ENCODE assay signal across 8 cellular contexts in the genomic region with DNA sequence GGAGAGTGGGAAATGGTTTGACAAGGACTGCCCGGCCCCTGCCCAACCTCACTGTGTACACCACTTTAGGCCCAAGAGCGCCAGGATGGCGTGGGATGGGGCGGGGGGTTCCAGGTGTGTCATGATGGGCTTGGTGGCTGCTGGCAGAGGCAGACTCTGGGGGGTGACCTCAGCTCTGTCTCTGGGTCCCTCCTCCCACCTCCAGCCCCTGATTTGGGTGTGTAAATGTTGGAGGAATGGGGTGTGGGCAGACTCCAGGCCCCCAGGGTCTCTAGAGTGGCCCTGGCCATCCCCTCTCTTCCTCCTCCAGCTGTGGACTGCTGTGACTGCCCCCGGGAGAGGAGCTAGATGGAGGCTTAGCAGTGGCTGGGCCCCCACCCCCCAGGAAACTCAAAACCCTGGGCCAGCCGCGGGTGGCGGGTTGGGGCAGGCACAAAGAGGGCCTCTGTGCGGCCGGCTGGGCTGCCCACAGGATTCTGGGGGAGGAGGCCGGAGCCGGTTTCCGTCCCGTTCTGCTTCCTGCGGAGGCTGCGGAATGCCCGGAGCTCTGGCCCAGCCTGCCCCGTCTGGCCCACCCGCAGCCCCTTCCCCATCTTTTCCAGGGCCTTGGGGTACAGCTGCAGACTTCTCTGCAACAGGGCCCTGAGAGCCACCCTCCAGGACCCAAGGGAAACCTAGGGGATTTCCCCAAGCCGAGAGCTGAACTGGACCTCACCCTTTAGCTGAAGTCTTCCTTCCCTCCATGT. TPM values are rescaled to one million over a fixed set of nuclear protein-coding genes. Genes with fewer than 3 reads are reported as not detected.
DNase-seq lines count a peak whose midpoint lies in the region; ATAC-seq and TF ChIP-seq lines count a peak whose summit lies in the region.

No MANE protein-coding gene starts in this region.

- POLR2A ChIA-PET in WTC11 (lab: Charles Lee): interaction anchor here (0.6 to 1.1 kb wide), 2 partner anchors 20 to 33 kb away, joined by 3 read pairs; no protein-coding TSS in a partner anchor

- H3K9me3 Mint-ChIP-seq in WTC11: no peaks in the 10 kb centered on the region
- H3K9me3 Mint-ChIP-seq in stimulated activated naive B cell treated with anti-CD40 and anti-IgM and Interleukin-4, amounts not matched to agents 10 μg/mL and 1 μg/mL and 100 μg/mL, for 72 hours: no peaks in the 10 kb centered on the region
- no peaks in the 10 kb centered on the region for H3K9me3 Mint-ChIP-seq in stimulated activated naive CD8-positive, alpha-beta T cell treated with anti-CD3 and anti-CD28 coated beads, Interleukin-15, amount 100 ng/mL, for 72 hours

- TF ChIP-seq CTCF in GM20000 (IDR thresholded peaks at IDR 0.05; ENCODE audit: extremely low read depth, missing control alignments) (no peak), WTC11 (IDR thresholded peaks at IDR 0.05) (no peak)

- no peaks in the 10 kb centered on the region; the same call in 1 of the 2 replicates for H3K36me3 Mint-ChIP-seq in WTC11
- H3K36me3 Mint-ChIP-seq in stimulated activated naive B cell treated with anti-CD40 and anti-IgM and Interleukin-4, amounts not matched to agents 10 μg/mL and 1 μg/mL and 100 μg/mL, for 72 hours: peaks cover 4 to 30% of the 10 kb centered on the region in 2 donors

- H3K27ac Mint-ChIP-seq in WTC11: peak overlapping the region; percentile 92
- peak overlapping the region; percentile 98 for H3K27ac Mint-ChIP-seq in stimulated activated naive B cell treated with anti-CD40 and anti-IgM and Interleukin-4, amounts not matched to agents 10 μg/mL and 1 μg/mL and 100 μg/mL, for 72 hours
- no peak overlapping the region for H3K27ac Mint-ChIP-seq in stimulated activated naive CD8-positive, alpha-beta T cell treated with anti-CD3 and anti-CD28 coated beads, Interleukin-15, amount 100 ng/mL, for 72 hours

- CTCF ChIA-PET in WTC11 (lab: Charles Lee): interaction anchor here (0.6 to 3.1 kb wide), 19 partner anchors 11 to 116 kb away, joined by 3 to 29 read pairs (median 7); partner anchors contain the start of gene CXXC5

- no peaks in the 10 kb centered on the region for H3K27me3 Mint-ChIP-seq in WTC11 (ENCODE audit: low read depth)
- H3K27me3 Mint-ChIP-seq in stimulated activated naive B cell treated with anti-CD40 and anti-IgM and Interleukin-4, amounts not matched to agents 10 μg/mL and 1 μg/mL and 100 μg/mL, for 72 hours: no peaks in the 10 kb centered on the region
- no peaks in the 10 kb centered on the region for H3K27me3 Mint-ChIP-seq in stimulated activated naive CD8-positive, alpha-beta T cell treated with anti-CD3 and anti-CD28 coated beads, Interleukin-15, amount 100 ng/mL, for 72 hours

- ATAC-seq in WTC11: no peak
- peak in 1 of 2 donors; percentile 7 for ATAC-seq in stimulated activated naive B cell treated with anti-CD40 and anti-IgM and Interleukin-4, amounts not matched to agents 10 μg/mL and 1 μg/mL and 100 μg/mL, for 72 hours (replicated peaks)
- no peak for ATAC-seq in stimulated activated naive CD8-positive, alpha-beta T cell treated with anti-CD3 and anti-CD28 coated beads, Interleukin-15, amount 100 ng/mL, for 72 hours

- DNase-seq in GM20000 (ENCODE audit: low spot score) (peak; percentile 77), WTC11 (ENCODE audit: low spot score) (no peak), inferior parietal cortex (ENCODE audit: extremely low spot score) (peak; percentile 70), HuH-7.5 (ENCODE audit: low spot score) (no peak), NCI-H1436 (lab: John Stamatoyannopoulos, UW) (no peak)
- DNase-seq in stimulated activated naive B cell treated with anti-CD40 and anti-IgM and Interleukin-4, amounts not matched to agents 10 μg/mL and 1 μg/mL and 100 μg/mL, for 72 hours: no peak
- no peak for DNase-seq in effector CD4-positive, alpha-beta T cell
- DNase-seq in stimulated activated naive CD8-positive, alpha-beta T cell treated with anti-CD3 and anti-CD28 coated beads, Interleukin-15, amount 100 ng/mL, for 72 hours: no peak

- H3K4me1 Mint-ChIP-seq in WTC11: peaks cover 69% of the 10 kb centered on the region
- peaks cover 63 to 93% of the 10 kb centered on the region in 2 donors for H3K4me1 Mint-ChIP-seq in stimulated activated naive B cell treated with anti-CD40 and anti-IgM and Interleukin-4, amounts not matched to agents 10 μg/mL and 1 μg/mL and 100 μg/mL, for 72 hours
- peaks cover 54% of the 10 kb centered on the region for H3K4me1 Mint-ChIP-seq in stimulated activated naive CD8-positive, alpha-beta T cell treated with anti-CD3 and anti-CD28 coated beads, Interleukin-15, amount 100 ng/mL, for 72 hours

- H3K4me3 Mint-ChIP-seq in WTC11: no peak overlapping the region
- peak overlapping the region; percentile 84 to 93 for H3K4me3 Mint-ChIP-seq in stimulated activated naive B cell treated with anti-CD40 and anti-IgM and Interleukin-4, amounts not matched to agents 10 μg/mL and 1 μg/mL and 100 μg/mL, for 72 hours
- H3K4me3 Mint-ChIP-seq in stimulated activated naive CD8-positive, alpha-beta T cell treated with anti-CD3 and anti-CD28 coated beads, Interleukin-15, amount 100 ng/mL, for 72 hours: peak overlapping the region in 1 of 2 donors; percentile 87

TF ChIP-seq in WTC11, 78 proteins besides CTCF, POLR2A, EP300 and RAD21:
- TF ChIP-seq, protein P1, sequence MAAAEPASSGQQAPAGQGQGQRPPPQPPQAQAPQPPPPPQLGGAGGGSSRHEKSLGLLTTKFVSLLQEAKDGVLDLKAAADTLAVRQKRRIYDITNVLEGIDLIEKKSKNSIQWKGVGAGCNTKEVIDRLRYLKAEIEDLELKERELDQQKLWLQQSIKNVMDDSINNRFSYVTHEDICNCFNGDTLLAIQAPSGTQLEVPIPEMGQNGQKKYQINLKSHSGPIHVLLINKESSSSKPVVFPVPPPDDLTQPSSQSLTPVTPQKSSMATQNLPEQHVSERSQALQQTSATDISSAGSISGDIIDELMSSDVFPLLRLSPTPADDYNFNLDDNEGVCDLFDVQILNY (CRISPR knock-in tag; IDR thresholded peaks at IDR 0.05): no peak
- TF ChIP-seq, protein P2, sequence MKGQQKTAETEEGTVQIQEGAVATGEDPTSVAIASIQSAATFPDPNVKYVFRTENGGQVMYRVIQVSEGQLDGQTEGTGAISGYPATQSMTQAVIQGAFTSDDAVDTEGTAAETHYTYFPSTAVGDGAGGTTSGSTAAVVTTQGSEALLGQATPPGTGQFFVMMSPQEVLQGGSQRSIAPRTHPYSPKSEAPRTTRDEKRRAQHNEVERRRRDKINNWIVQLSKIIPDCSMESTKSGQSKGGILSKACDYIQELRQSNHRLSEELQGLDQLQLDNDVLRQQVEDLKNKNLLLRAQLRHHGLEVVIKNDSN (CRISPR knock-in tag; IDR thresholded peaks at IDR 0.05): no peak
- TF ChIP-seq ESRRA (CRISPR knock-in tag; IDR thresholded peaks at IDR 0.05; ENCODE audit: borderline replicate concordance) (no peak), NFYB (CRISPR knock-in tag; conservative IDR thresholded peaks at IDR 0.05; ENCODE audit: low read depth) (no peak)

RNA-seq across cellular contexts. Expression of gene CXXC5, which starts 23.1 kb away (rescaled TPM):
- 77.5 to 97.2 TPM (median 78.0 TPM) in 3 replicates for total RNA-seq in WTC11 (2021)

Comparison
In these comparisons a context has a peak if more than half of its experiments do, and no peak if none do; other contexts are left out.
1. DNase-seq: peak in GM20000 (single experiment) and inferior parietal cortex (single experiment); none in WTC11 (single experiment), stimulated activated naive B cell treated with anti-CD40 and anti-IgM and Interleukin-4, amounts not matched to agents 10 μg/mL and 1 μg/mL and 100 μg/mL, for 72 hours (single experiment), HuH-7.5 (single experiment), effector CD4-positive, alpha-beta T cell (single experiment), NCI-H1436 (single experiment) and stimulated activated naive CD8-positive, alpha-beta T cell treated with anti-CD3 and anti-CD28 coated beads, Interleukin-15, amount 100 ng/mL, for 72 hours (0 of 2).
2. H3K27ac Mint-ChIP-seq: peak in WTC11 (single experiment) and stimulated activated naive B cell treated with anti-CD40 and anti-IgM and Interleukin-4, amounts not matched to agents 10 μg/mL and 1 μg/mL and 100 μg/mL, for 72 hours (single experiment); none in stimulated activated naive CD8-positive, alpha-beta T cell treated with anti-CD3 and anti-CD28 coated beads, Interleukin-15, amount 100 ng/mL, for 72 hours (0 of 2).